2 cellular contexts compared by ENCODE assay signal in the genomic region with DNA sequence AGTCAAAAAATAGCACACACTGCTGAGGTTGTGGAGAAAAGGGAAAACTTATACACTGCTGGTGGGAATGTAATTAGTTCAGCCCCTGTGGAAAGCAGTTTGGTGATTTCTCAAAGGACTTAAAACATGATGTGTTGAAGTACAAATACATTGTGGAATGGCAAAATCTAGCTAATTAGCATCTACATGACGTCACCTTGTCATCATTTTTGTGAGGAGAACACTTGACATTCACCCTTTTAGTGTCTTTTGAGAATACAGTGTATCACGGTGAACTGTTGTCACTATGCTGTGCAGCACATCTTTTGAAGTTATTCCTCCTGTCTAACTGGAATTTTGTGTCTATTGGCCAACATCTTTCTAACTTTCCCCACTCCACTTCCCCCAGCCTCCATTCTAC.
TF ChIP-seq lines count a peak whose summit lies in the region.

No MANE protein-coding gene starts in this region.

TF ChIP-seq in HEK293, 187 proteins besides CTCF, POLR2A, EP300 and RAD21:
- no peak for TF ChIP-seq ZNF121 (tag by site-specific recombination; IDR thresholded peaks at IDR 0.05)
- TF ChIP-seq ZNF274 (IDR thresholded peaks at IDR 0.05; ENCODE audit: low read length) = no peak
- TF ChIP-seq ZNF274 (tag by site-specific recombination; IDR thresholded peaks at IDR 0.05; ENCODE audit: borderline replicate concordance) = no peak
- TF ChIP-seq, protein P1, sequence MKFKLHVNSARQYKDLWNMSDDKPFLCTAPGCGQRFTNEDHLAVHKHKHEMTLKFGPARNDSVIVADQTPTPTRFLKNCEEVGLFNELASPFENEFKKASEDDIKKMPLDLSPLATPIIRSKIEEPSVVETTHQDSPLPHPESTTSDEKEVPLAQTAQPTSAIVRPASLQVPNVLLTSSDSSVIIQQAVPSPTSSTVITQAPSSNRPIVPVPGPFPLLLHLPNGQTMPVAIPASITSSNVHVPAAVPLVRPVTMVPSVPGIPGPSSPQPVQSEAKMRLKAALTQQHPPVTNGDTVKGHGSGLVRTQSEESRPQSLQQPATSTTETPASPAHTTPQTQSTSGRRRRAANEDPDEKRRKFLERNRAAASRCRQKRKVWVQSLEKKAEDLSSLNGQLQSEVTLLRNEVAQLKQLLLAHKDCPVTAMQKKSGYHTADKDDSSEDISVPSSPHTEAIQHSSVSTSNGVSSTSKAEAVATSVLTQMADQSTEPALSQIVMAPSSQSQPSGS (tag by site-specific recombination; IDR thresholded peaks at IDR 0.05; ENCODE audit: low read depth) = peak; percentile 80
- TF ChIP-seq ZNF214 (tag by site-specific recombination; IDR thresholded peaks at IDR 0.05; ENCODE audit: borderline replicate concordance) = no peak

TF ChIP-seq in K562, 482 proteins besides CTCF, POLR2A, EP300 and RAD21:
- TF ChIP-seq SLC30A9 (CRISPR knock-in tag; IDR thresholded peaks at IDR 0.05) (no peak), ATF7 (IDR thresholded peaks at IDR 0.05) (peak; percentile 58; the same call in 1 of the 2 replicates), CREM (IDR thresholded peaks at IDR 0.05; ENCODE audit: low read depth) (0 out of 2 replicates have a peak, but pooled peaks have one; percentile 6), ETV6 (IDR thresholded peaks at IDR 0.05; ENCODE audit: borderline replicate concordance in 1 of 2, low read depth in 2 of 2, low read length in 1 of 2) (no peak), ETV6 (CRISPR knock-in tag; IDR thresholded peaks at IDR 0.05; ENCODE audit: borderline replicate concordance) (no peak)
- TF ChIP-seq, protein P2, sequence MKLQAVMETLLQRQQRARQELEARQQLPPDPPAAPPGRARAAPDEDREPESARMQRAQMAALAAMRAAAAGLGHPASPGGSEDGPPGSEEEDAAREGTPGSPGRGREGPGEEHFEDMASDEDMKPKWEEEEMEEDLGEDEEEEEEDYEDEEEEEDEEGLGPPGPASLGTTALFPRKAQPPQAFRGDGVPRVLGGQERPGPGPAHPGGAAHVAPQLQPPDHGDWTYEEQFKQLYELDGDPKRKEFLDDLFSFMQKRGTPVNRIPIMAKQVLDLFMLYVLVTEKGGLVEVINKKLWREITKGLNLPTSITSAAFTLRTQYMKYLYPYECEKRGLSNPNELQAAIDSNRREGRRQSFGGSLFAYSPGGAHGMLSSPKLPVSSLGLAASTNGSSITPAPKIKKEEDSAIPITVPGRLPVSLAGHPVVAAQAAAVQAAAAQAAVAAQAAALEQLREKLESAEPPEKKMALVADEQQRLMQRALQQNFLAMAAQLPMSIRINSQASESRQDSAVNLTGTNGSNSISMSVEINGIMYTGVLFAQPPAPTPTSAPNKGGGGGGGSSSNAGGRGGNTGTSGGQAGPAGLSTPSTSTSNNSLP (IDR thresholded peaks at IDR 0.05; ENCODE audit: borderline replicate concordance, low read depth, low read length) = no peak
- TF ChIP-seq, protein P3, sequence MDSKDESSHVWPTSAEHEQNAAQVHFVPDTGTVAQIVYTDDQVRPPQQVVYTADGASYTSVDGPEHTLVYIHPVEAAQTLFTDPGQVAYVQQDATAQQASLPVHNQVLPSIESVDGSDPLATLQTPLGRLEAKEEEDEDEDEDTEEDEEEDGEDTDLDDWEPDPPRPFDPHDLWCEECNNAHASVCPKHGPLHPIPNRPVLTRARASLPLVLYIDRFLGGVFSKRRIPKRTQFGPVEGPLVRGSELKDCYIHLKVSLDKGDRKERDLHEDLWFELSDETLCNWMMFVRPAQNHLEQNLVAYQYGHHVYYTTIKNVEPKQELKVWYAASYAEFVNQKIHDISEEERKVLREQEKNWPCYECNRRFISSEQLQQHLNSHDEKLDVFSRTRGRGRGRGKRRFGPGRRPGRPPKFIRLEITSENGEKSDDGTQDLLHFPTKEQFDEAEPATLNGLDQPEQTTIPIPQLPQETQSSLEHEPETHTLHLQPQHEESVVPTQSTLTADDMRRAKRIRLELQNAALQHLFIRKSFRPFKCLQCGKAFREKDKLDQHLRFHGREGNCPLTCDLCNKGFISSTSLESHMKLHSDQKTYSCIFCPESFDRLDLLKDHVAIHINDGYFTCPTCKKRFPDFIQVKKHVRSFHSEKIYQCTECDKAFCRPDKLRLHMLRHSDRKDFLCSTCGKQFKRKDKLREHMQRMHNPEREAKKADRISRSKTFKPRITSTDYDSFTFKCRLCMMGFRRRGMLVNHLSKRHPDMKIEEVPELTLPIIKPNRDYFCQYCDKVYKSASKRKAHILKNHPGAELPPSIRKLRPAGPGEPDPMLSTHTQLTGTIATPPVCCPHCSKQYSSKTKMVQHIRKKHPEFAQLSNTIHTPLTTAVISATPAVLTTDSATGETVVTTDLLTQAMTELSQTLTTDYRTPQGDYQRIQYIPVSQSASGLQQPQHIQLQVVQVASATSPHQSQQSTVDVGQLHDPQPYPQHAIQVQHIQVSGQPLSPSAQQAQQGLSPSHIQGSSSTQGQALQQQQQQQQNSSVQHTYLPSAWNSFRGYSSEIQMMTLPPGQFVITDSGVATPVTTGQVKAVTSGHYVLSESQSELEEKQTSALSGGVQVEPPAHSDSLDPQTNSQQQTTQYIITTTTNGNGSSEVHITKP (IDR thresholded peaks at IDR 0.05; ENCODE audit: partially characterized antibody) = no peak
- TF ChIP-seq, protein P4, sequence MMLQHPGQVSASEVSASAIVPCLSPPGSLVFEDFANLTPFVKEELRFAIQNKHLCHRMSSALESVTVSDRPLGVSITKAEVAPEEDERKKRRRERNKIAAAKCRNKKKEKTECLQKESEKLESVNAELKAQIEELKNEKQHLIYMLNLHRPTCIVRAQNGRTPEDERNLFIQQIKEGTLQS (IDR thresholded peaks at IDR 0.05) = peak; percentile 54
- TF ChIP-seq, protein P4 (CRISPR knock-in tag; conservative IDR thresholded peaks at IDR 0.05) = no peak
